ENCODE assay signal across 9 cellular contexts in the genomic region with DNA sequence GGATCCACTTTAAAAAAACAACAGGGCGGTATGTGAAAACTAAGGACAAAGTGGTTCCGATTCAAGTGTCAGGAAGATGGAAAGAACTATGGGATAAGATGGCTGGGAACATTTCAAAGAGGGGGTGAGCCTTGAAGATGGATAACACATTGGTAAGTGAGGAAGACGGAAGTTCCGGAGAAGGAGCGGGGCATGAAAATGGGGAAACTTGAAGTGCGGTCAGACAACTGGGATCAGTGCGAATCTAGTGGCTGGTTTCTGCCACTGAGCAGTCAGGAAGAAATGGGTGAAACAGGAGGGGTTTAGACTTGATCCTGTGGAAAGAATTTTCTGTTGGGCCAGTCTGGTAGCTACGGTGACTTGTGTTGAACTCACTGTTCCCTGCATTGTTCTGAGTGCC. TPM values are rescaled to one million over a fixed set of nuclear protein-coding genes. Genes with fewer than 3 reads are reported as not detected.
DNase-seq lines count a peak whose midpoint lies in the region; ATAC-seq, FAIRE-seq and TF ChIP-seq lines count a peak whose summit lies in the region.
"Had no signal": no experiment of that assay in that cellular context is flagged by ENCODE, and none has a peak within 500 bp of the region (broad histone marks: within the 10 kb centered on the region; RNA-seq: fewer than 3 reads in every experiment).

No MANE protein-coding gene starts in this region.

- H3K27ac ChIP-seq in DND-41 (ENCODE audit: low read length), result peak overlapping the region; percentile 12; the same call in 1 of the 2 replicates
- H3K27ac ChIP-seq in OCI-LY7 (ENCODE audit: low read depth, low read length, poor library complexity, severe bottlenecking), result no peak overlapping the region
- no peak overlapping the region for H3K27ac ChIP-seq in endothelial cell of umbilical vein (ENCODE audit: insufficient read depth, low read depth, low read length)
- H3K27ac ChIP-seq in parathyroid adenoma, result no peak overlapping the region

- H3K4me1 ChIP-seq in DND-41 (ENCODE audit: insufficient read depth, low read length) (peaks cover 42% of the 10 kb centered on the region), OCI-LY7 (ENCODE audit: insufficient read depth, low read length, poor library complexity, severe bottlenecking) (peaks cover 33% of the 10 kb centered on the region), endothelial cell of umbilical vein (ENCODE audit: control insufficient read depth, extremely low read depth, insufficient read depth, low read length) (peaks cover 13% of the 10 kb centered on the region), parathyroid adenoma (peaks cover 10% of the 10 kb centered on the region)

- H3K4me2 ChIP-seq in DND-41 (ENCODE audit: insufficient read depth, low read length) (peak overlapping the region; percentile 87), OCI-LY7 (ENCODE audit: low read length) (peak overlapping the region; percentile 91), endothelial cell of umbilical vein (ENCODE audit: insufficient read depth, low read length) (peak overlapping the region; percentile 66), parathyroid adenoma (ENCODE audit: low read length) (peak overlapping the region; percentile 79)

- H3K9me2 ChIP-seq in OCI-LY7 (ENCODE audit: insufficient read depth, low read length), result no peaks in the 10 kb centered on the region

- no peaks in the 10 kb centered on the region for H3K9me1 ChIP-seq in endothelial cell of umbilical vein (replicated peaks; ENCODE audit: control insufficient read depth, extremely low read depth, insufficient read depth, low read length)

- CTCF ChIA-PET in OCI-LY7 (lab: Charles Lee; ENCODE audit: unreplicated experiment) (no interaction called here), endothelial cell of umbilical vein (lab: Charles Lee) (no interaction called here)

- ATAC-seq in DND-41 (ENCODE audit: insufficient read depth, low read depth) (no peak), GM18858 (IDR thresholded peaks at IDR 0.05; ENCODE audit: unreplicated experiment) (no peak)

- peaks cover 47% of the 10 kb centered on the region for H4K20me1 ChIP-seq in DND-41 (ENCODE audit: insufficient read depth, low read length)
- H4K20me1 ChIP-seq in OCI-LY7 (ENCODE audit: insufficient read depth, low read length), result peaks cover 13% of the 10 kb centered on the region; the same call in 1 of the 2 replicates
- peaks cover 2% of the 10 kb centered on the region for H4K20me1 ChIP-seq in endothelial cell of umbilical vein (replicated peaks; ENCODE audit: control insufficient read depth, extremely low read depth, insufficient read depth, low read length)

- intact Hi-C loops in OCI-LY7 (cut with micrococcal nuclease; ENCODE audit: unreplicated experiment) (no loop called here), endothelial cell of umbilical vein (cut with micrococcal nuclease) (no loop called here)

- POLR2A ChIA-PET in OCI-LY7 (lab: Charles Lee), result interaction anchor here (0.9 to 3.9 kb wide), 3 partner anchors 9 to 34 kb away, joined by 3 to 23 read pairs (median 3); a partner anchor contains a TSS
- POLR2A ChIA-PET in endothelial cell of umbilical vein (lab: Charles Lee), result no interaction called here

- H3K9me3 ChIP-seq in DND-41 (ENCODE audit: insufficient read depth, low read length, severe bottlenecking) (no peaks in the 10 kb centered on the region), OCI-LY7 (ENCODE audit: low read length) (no peaks in the 10 kb centered on the region), endothelial cell of umbilical vein (replicated peaks; ENCODE audit: control insufficient read depth, insufficient read depth, low read length) (no peaks in the 10 kb centered on the region), parathyroid adenoma (ENCODE audit: control insufficient read depth, low read length) (no peaks in the 10 kb centered on the region)

- H3K9ac ChIP-seq in DND-41 (ENCODE audit: low read depth, low read length) (peak overlapping the region; percentile 92), endothelial cell of umbilical vein (replicated peaks; ENCODE audit: extremely low read depth, insufficient read depth, low read length) (peak overlapping the region; percentile 81), parathyroid adenoma (no peak overlapping the region)

- H3K79me2 ChIP-seq in DND-41 (ENCODE audit: insufficient read depth, low read length), result peaks cover 65% of the 10 kb centered on the region
- H3K79me2 ChIP-seq in OCI-LY7 (ENCODE audit: insufficient read depth, low read depth, low read length), result peaks cover 58% of the 10 kb centered on the region
- H3K79me2 ChIP-seq in endothelial cell of umbilical vein (ENCODE audit: control insufficient read depth, insufficient read depth, low read length), result peaks cover 60% of the 10 kb centered on the region
- peaks cover 39% of the 10 kb centered on the region for H3K79me2 ChIP-seq in parathyroid adenoma

- BruUV-seq in OCI-LY7 (replicated peaks; lab: Mats Ljungman, UMichigan) (TSS peak; percentile 82), endothelial cell of umbilical vein (replicated peaks; lab: Mats Ljungman, UMichigan) (no TSS peak)

- TF ChIP-seq POLR2A in endothelial cell of umbilical vein (IDR thresholded peaks at IDR 0.05; ENCODE audit: low read depth, low read length) (no peak), H54 (IDR thresholded peaks at IDR 0.05; ENCODE audit: low read depth, low read length) (no peak)

- H2AFZ ChIP-seq in DND-41 (ENCODE audit: low read depth, low read length), result no peak overlapping the region
- no peak overlapping the region for H2AFZ ChIP-seq in OCI-LY7 (ENCODE audit: low read length)
- H2AFZ ChIP-seq in endothelial cell of umbilical vein (ENCODE audit: low read depth, low read length), result no peak overlapping the region
- no peak overlapping the region for H2AFZ ChIP-seq in parathyroid adenoma

- FAIRE-seq in endothelial cell of umbilical vein (lab: Jason Lieb, UNC), result no peak
- no peak for FAIRE-seq in H54 (lab: Jason Lieb, UNC)

- no peaks in the 10 kb centered on the region for H3K27me3 ChIP-seq in DND-41 (ENCODE audit: insufficient read depth, low read length, poor library complexity)
- no peaks in the 10 kb centered on the region for H3K27me3 ChIP-seq in endothelial cell of umbilical vein (ENCODE audit: control insufficient read depth in 2 of 2, insufficient read depth in 2 of 2, low read length in 2 of 2)
- no peaks in the 10 kb centered on the region for H3K27me3 ChIP-seq in parathyroid adenoma (ENCODE audit: control insufficient read depth, insufficient read depth, low read length)

- H3K4me3 ChIP-seq in DND-41 (ENCODE audit: low read depth in 1 of 2, low read length in 2 of 2) (peak overlapping the region; percentile 94 to 99; a peak in 3 of 4 replicates), OCI-LY7 (ENCODE audit: low read depth, low read length, poor library complexity, severe bottlenecking) (peak overlapping the region; percentile 96), endothelial cell of umbilical vein (replicated peaks in 1 of 3; ENCODE audit: insufficient read depth in 1 of 3, low read depth in 1 of 3, low read length in 3 of 3) (peak overlapping the region in 2 of 3 experiments; percentile 57 to 60), parathyroid adenoma (ENCODE audit: low read depth, low read length) (peak overlapping the region; percentile 90)

- dilution Hi-C loops in endothelial cell of umbilical vein (cut with MboI; ENCODE audit: extremely low pct_ligation_motif_present, low sequenced_read_pairs), result no loop called here

- DNase-seq in DND-41 (no peak), OCI-LY7 (ENCODE audit: low spot score) (no peak), endothelial cell of umbilical vein (ENCODE audit: low read depth, low spot score) (no peak), H54 (ENCODE audit: insufficient read length, low spot score) (no peak), DMS114 treated with DMSO at 0.1 percent for 48 hours (lab: John Stamatoyannopoulos, UW; ENCODE audit: unreplicated experiment) (no peak)
- no peak for DNase-seq in stimulated activated CD4-positive, alpha-beta T cell treated with anti-CD3 and anti-CD28 coated beads, Interleukin-4, amount 100 ng/mL, for 1 hour
- DNase-seq: NCI-H2107 had no signal

- TF ChIP-seq CTCF in DND-41 (IDR thresholded peaks at IDR 0.05; ENCODE audit: borderline replicate concordance, extremely low read depth, low read length, poor library complexity, severe bottlenecking) (no peak), OCI-LY7 (conservative IDR thresholded peaks at IDR 0.05; ENCODE audit: low read length) (no peak), endothelial cell of umbilical vein (IDR thresholded peaks at IDR 0.05; ENCODE audit: extremely low read depth in 1 of 2, insufficient read depth in 1 of 2, low read depth in 1 of 2, low read length in 2 of 2) (no peak), parathyroid adenoma (IDR thresholded peaks at IDR 0.05) (no peak)

- H3K36me3 ChIP-seq in DND-41 (ENCODE audit: insufficient read depth, low read length) (peaks cover 27% of the 10 kb centered on the region), OCI-LY7 (ENCODE audit: insufficient read depth, low read length) (peaks cover 45% of the 10 kb centered on the region), endothelial cell of umbilical vein (ENCODE audit: control insufficient read depth in 2 of 2, extremely low read depth in 1 of 2, insufficient read depth in 2 of 2, low read length in 2 of 2) (peaks cover 0 to 5% of the 10 kb centered on the region in 2 experiments), parathyroid adenoma (ENCODE audit: control insufficient read depth, insufficient read depth, low read length) (no peaks in the 10 kb centered on the region)

RNA-seq across cellular contexts. Expression of a gene that starts 1.2 kb away (rescaled TPM):
- 37.5 and 44.6 TPM in 2 replicates for total RNA-seq in OCI-LY7 (2014; rRNA removed; shearing (Covaris generic))
- total RNA-seq in OCI-LY7 (2022) (59.9 and 62.4 TPM in 2 replicates), endothelial cell of umbilical vein (73.4 and 77.3 TPM in 2 replicates)
- 41.8 and 48.6 TPM in 2 replicates for polyA plus RNA-seq in endothelial cell of umbilical vein
- 60.3 and 60.5 TPM in 2 replicates for polyA plus RNA-seq in endothelial cell of umbilical vein (2011; cell fraction: cytosol; rRNA removed)
- 24.9 and 32.6 TPM in 2 replicates for polyA plus RNA-seq in endothelial cell of umbilical vein (2011; cell fraction: nucleus; rRNA removed)
- polyA plus RNA-seq in endothelial cell of umbilical vein (2012), result 78.1 and 122 TPM in 2 replicates
- 26.9 and 38.6 TPM in 2 replicates for polyA minus RNA-seq in endothelial cell of umbilical vein
- 16.4 TPM for polyA minus RNA-seq in endothelial cell of umbilical vein (2011; cell fraction: cytosol; rRNA and poly(A)+ RNA removed)
- polyA minus RNA-seq in endothelial cell of umbilical vein (2011; cell fraction: nucleus; rRNA and poly(A)+ RNA removed), result 24.4 and 25.2 TPM in 2 replicates

RNA-seq across cellular contexts. Expression of a gene that starts 33.9 kb away (rescaled TPM):
- 13.9 and 18.6 TPM in 2 replicates for total RNA-seq in OCI-LY7 (2014; rRNA removed; shearing (Covaris generic))
- total RNA-seq in OCI-LY7 (2022) (20.0 and 21.2 TPM in 2 replicates), endothelial cell of umbilical vein (20.6 and 22.3 TPM in 2 replicates)
- polyA plus RNA-seq in endothelial cell of umbilical vein, result 3.1 and 4.9 TPM in 2 replicates
- 7.2 and 7.8 TPM in 2 replicates for polyA plus RNA-seq in endothelial cell of umbilical vein (2011; cell fraction: cytosol; rRNA removed)
- 9.4 and 11.6 TPM in 2 replicates for polyA plus RNA-seq in endothelial cell of umbilical vein (2011; cell fraction: nucleus; rRNA removed)
- polyA plus RNA-seq in endothelial cell of umbilical vein (2012), result 18.5 and 19.3 TPM in 2 replicates
- polyA minus RNA-seq in endothelial cell of umbilical vein, result 10.1 and 11.0 TPM in 2 replicates
- polyA minus RNA-seq in endothelial cell of umbilical vein (2011; cell fraction: cytosol; rRNA and poly(A)+ RNA removed), result 6.6 TPM
- 11.7 and 13.3 TPM in 2 replicates for polyA minus RNA-seq in endothelial cell of umbilical vein (2011; cell fraction: nucleus; rRNA and poly(A)+ RNA removed)

RNA-seq across cellular contexts. Expression of a gene that starts 34.0 kb away (rescaled TPM):
- total RNA-seq in OCI-LY7 (2014; rRNA removed; shearing (Covaris generic)), result 0.06 TPM in 1 of 2 replicates, not detected in the other
- total RNA-seq in OCI-LY7 (2022) (not detected in 2 replicates), endothelial cell of umbilical vein (not detected in 2 replicates)
- not detected in 2 replicates for polyA plus RNA-seq in endothelial cell of umbilical vein
- polyA plus RNA-seq in endothelial cell of umbilical vein (2011; cell fraction: cytosol; rRNA removed), result not detected in 2 replicates
- not detected in 2 replicates for polyA plus RNA-seq in endothelial cell of umbilical vein (2011; cell fraction: nucleus; rRNA removed)
- not detected in 2 replicates for polyA plus RNA-seq in endothelial cell of umbilical vein (2012)
- polyA minus RNA-seq in endothelial cell of umbilical vein, result not detected in 2 replicates
- polyA minus RNA-seq in endothelial cell of umbilical vein (2011; cell fraction: cytosol; rRNA and poly(A)+ RNA removed), result not detected
- not detected in 2 replicates for polyA minus RNA-seq in endothelial cell of umbilical vein (2011; cell fraction: nucleus; rRNA and poly(A)+ RNA removed)
